ENCODE assay signal across 17 cellular contexts in the genomic region with DNA sequence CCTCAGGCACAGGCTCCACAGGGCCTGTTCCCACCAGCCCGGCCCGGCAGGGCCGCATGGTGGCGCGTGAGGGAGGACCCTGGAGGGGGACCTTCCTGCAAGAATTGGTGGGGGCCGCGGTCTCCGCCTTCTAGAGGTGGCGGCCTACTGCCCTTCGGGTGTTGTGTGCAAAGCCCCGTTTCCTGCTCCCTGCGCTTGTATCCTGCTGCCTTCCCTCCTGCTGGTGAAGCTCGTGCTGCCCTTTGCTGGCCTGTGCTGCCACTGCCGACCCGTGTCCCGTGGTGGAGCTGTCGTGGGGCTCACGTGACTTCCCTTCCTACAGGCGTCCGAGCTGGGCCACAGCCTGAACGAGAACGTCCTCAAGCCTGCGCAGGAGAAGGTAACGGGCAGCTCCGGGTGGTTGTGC. TPM values are rescaled to one million over a fixed set of nuclear protein-coding genes. Genes with fewer than 3 reads are reported as not detected.
DNase-seq lines count a peak whose midpoint lies in the region; ATAC-seq and FAIRE-seq lines count a peak whose summit lies in the region.
"Had no signal": no experiment of that assay in that cellular context is flagged by ENCODE, and none has a peak within 500 bp of the region (broad histone marks: within the 10 kb centered on the region; RNA-seq: fewer than 3 reads in every experiment).

No MANE protein-coding gene starts in this region.

- peaks cover 0 to 93% (median 0%) of the 10 kb centered on the region in 3 experiments for H3K36me3 ChIP-seq in naive thymus-derived CD4-positive, alpha-beta T cell (ENCODE audit: control insufficient read depth in 2 of 3, insufficient read depth in 3 of 3, low read length in 3 of 3)

- peak; percentile 51 for DNase-seq in activated CD8-positive, alpha-beta memory T cell treated with anti-CD3 and anti-CD28 coated beads, Interleukin-2, amount 10 ng/mL, durations not matched to agents 7 days and 5 days
- DNase-seq in activated CD8-positive, alpha-beta memory T cell treated with anti-CD3 and anti-CD28 coated beads, Interleukin-2, amount 50 U/mL, for 4 hours: no peak
- DNase-seq in Jurkat, Clone E6-1 (ENCODE audit: low read depth, low spot score): peak; percentile 51
- DNase-seq in activated T-helper 2 cell treated with anti-CD3 and anti-CD28 coated beads, Interferon-gamma antibody, Interleukin-2, Interleukin-4, amounts not matched to agents 10 μg/mL and 5 μg/mL and 100 μg/mL, durations not matched to agents 14 hours and 24 hours and 36 hours (ENCODE audit: low spot score): no peak
- no peak for DNase-seq in naive thymus-derived CD4-positive, alpha-beta T cell
- no peak for DNase-seq in urothelium cell line (ENCODE audit: low spot score)
- no peak for DNase-seq in putamen (ENCODE audit: low spot score)
- no peak for DNase-seq in NCI-H524 treated with DMSO at 0.1 percent for 48 hours (lab: John Stamatoyannopoulos, UW)
- DNase-seq: brain microvascular endothelial cell, foreskin melanocyte, HFFc6, mammary epithelial cell, NCI-H2081 treated with DMSO at 0.1 percent for 48 hours, nucleus accumbens, substantia nigra had no signal

- no peaks in the 10 kb centered on the region for H3K27me3 ChIP-seq in naive thymus-derived CD4-positive, alpha-beta T cell (ENCODE audit: control insufficient read depth in 2 of 2, insufficient read depth in 2 of 2, low read length in 2 of 2)
- H3K27me3 ChIP-seq: brain microvascular endothelial cell had no signal

- no peaks in the 10 kb centered on the region for H3K9me3 Mint-ChIP-seq in activated CD8-positive, alpha-beta memory T cell treated with anti-CD3 and anti-CD28 coated beads, Interleukin-2, amount 10 ng/mL, durations not matched to agents 7 days and 5 days (ENCODE audit: low read depth)
- H3K9me3 Mint-ChIP-seq in activated T-helper 2 cell treated with anti-CD3 and anti-CD28 coated beads, Interferon-gamma antibody, Interleukin-2, Interleukin-4, amounts not matched to agents 10 μg/mL and 5 μg/mL and 100 μg/mL, durations not matched to agents 14 hours and 24 hours and 36 hours: no peaks in the 10 kb centered on the region
- H3K9me3 Mint-ChIP-seq in naive thymus-derived CD4-positive, alpha-beta T cell: no peaks in the 10 kb centered on the region
- H3K9me3 Mint-ChIP-seq: HFFc6 had no signal

- POLR2A ChIA-PET in naive thymus-derived CD4-positive, alpha-beta T cell (lab: Charles Lee): interaction anchor here (1.7 kb wide), 1 partner anchor 11 kb away, joined by 5 read pairs; no protein-coding TSS in a partner anchor

- H3K9me3 ChIP-seq in naive thymus-derived CD4-positive, alpha-beta T cell (ENCODE audit: control insufficient read depth in 2 of 3, low read length in 3 of 3): no peaks in the 10 kb centered on the region

- CTCF ChIA-PET in activated CD8-positive, alpha-beta memory T cell treated with anti-CD3 and anti-CD28 coated beads, Interleukin-2, amount 10 ng/mL, durations not matched to agents 7 days and 5 days (lab: Charles Lee): interaction anchor here (2.3 kb wide), 1 partner anchor 61 kb away, joined by 10 read pairs; no protein-coding TSS in a partner anchor
- CTCF ChIA-PET in naive thymus-derived CD4-positive, alpha-beta T cell (lab: Charles Lee): interaction anchor here (0.5 to 1.4 kb wide), 3 partner anchors 10 to 62 kb away, joined by 3 read pairs; no protein-coding TSS in a partner anchor

- peaks cover 4% of the 10 kb centered on the region for H3K4me1 Mint-ChIP-seq in activated CD8-positive, alpha-beta memory T cell treated with anti-CD3 and anti-CD28 coated beads, Interleukin-2, amount 10 ng/mL, durations not matched to agents 7 days and 5 days
- peaks cover 2% of the 10 kb centered on the region for H3K4me1 Mint-ChIP-seq in activated T-helper 2 cell treated with anti-CD3 and anti-CD28 coated beads, Interferon-gamma antibody, Interleukin-2, Interleukin-4, amounts not matched to agents 10 μg/mL and 5 μg/mL and 100 μg/mL, durations not matched to agents 14 hours and 24 hours and 36 hours (ENCODE audit: low read depth)
- H3K4me1 Mint-ChIP-seq in naive thymus-derived CD4-positive, alpha-beta T cell: peaks cover 0 to 4% (median 3%) of the 10 kb centered on the region in 7 donors

- intact Hi-C loops in activated T-helper 2 cell treated with anti-CD3 and anti-CD28 coated beads, Interferon-gamma antibody, Interleukin-2, Interleukin-4, amounts not matched to agents 10 μg/mL and 5 μg/mL and 100 μg/mL, durations not matched to agents 14 hours and 24 hours and 36 hours (cut with micrococcal nuclease): no loop called here
- intact Hi-C loops in naive thymus-derived CD4-positive, alpha-beta T cell (cut with micrococcal nuclease): no loop called here

- peak; percentile 35 for ATAC-seq in activated CD8-positive, alpha-beta memory T cell treated with anti-CD3 and anti-CD28 coated beads, Interleukin-2, amount 10 ng/mL, durations not matched to agents 7 days and 5 days
- ATAC-seq in naive thymus-derived CD4-positive, alpha-beta T cell: peak; percentile 3

- FAIRE-seq in urothelium cell line (lab: Jason Lieb, UNC): no peak
- FAIRE-seq: endometrium had no signal

- H3K4me3 Mint-ChIP-seq in activated CD8-positive, alpha-beta memory T cell treated with anti-CD3 and anti-CD28 coated beads, Interleukin-2, amount 10 ng/mL, durations not matched to agents 7 days and 5 days: peak overlapping the region; percentile 65
- H3K4me3 Mint-ChIP-seq in activated T-helper 2 cell treated with anti-CD3 and anti-CD28 coated beads, Interferon-gamma antibody, Interleukin-2, Interleukin-4, amounts not matched to agents 10 μg/mL and 5 μg/mL and 100 μg/mL, durations not matched to agents 14 hours and 24 hours and 36 hours (ENCODE audit: low read depth): peak overlapping the region; percentile 66
- peak overlapping the region; percentile 36 to 83 (median 72) for H3K4me3 Mint-ChIP-seq in naive thymus-derived CD4-positive, alpha-beta T cell
- H3K4me3 Mint-ChIP-seq: HFFc6 had no signal

- H3K4me1 ChIP-seq in naive thymus-derived CD4-positive, alpha-beta T cell (ENCODE audit: control insufficient read depth in 2 of 2, insufficient read depth in 2 of 2, low read length in 2 of 2): no peaks in the 10 kb centered on the region

- H3K27me3 Mint-ChIP-seq in activated CD8-positive, alpha-beta memory T cell treated with anti-CD3 and anti-CD28 coated beads, Interleukin-2, amount 10 ng/mL, durations not matched to agents 7 days and 5 days: no peaks in the 10 kb centered on the region
- H3K27me3 Mint-ChIP-seq in activated T-helper 2 cell treated with anti-CD3 and anti-CD28 coated beads, Interferon-gamma antibody, Interleukin-2, Interleukin-4, amounts not matched to agents 10 μg/mL and 5 μg/mL and 100 μg/mL, durations not matched to agents 14 hours and 24 hours and 36 hours (ENCODE audit: low read depth): no peaks in the 10 kb centered on the region
- no peaks in the 10 kb centered on the region for H3K27me3 Mint-ChIP-seq in naive thymus-derived CD4-positive, alpha-beta T cell

- peak overlapping the region; percentile 87 for H3K4me3 ChIP-seq in Jurkat, Clone E6-1 (ENCODE audit: low read length)
- H3K4me3 ChIP-seq in naive thymus-derived CD4-positive, alpha-beta T cell (ENCODE audit: low read length): no peak overlapping the region

- H3K36me3 Mint-ChIP-seq in activated CD8-positive, alpha-beta memory T cell treated with anti-CD3 and anti-CD28 coated beads, Interleukin-2, amount 10 ng/mL, durations not matched to agents 7 days and 5 days: no peaks in the 10 kb centered on the region
- H3K36me3 Mint-ChIP-seq in activated T-helper 2 cell treated with anti-CD3 and anti-CD28 coated beads, Interferon-gamma antibody, Interleukin-2, Interleukin-4, amounts not matched to agents 10 μg/mL and 5 μg/mL and 100 μg/mL, durations not matched to agents 14 hours and 24 hours and 36 hours (ENCODE audit: low read depth): peaks cover 13% of the 10 kb centered on the region
- peaks cover 0 to 13% (median 3%) of the 10 kb centered on the region in 5 donors for H3K36me3 Mint-ChIP-seq in naive thymus-derived CD4-positive, alpha-beta T cell

- H3K27ac Mint-ChIP-seq in activated CD8-positive, alpha-beta memory T cell treated with anti-CD3 and anti-CD28 coated beads, Interleukin-2, amount 10 ng/mL, durations not matched to agents 7 days and 5 days: peak overlapping the region; percentile 70
- H3K27ac Mint-ChIP-seq in activated T-helper 2 cell treated with anti-CD3 and anti-CD28 coated beads, Interferon-gamma antibody, Interleukin-2, Interleukin-4, amounts not matched to agents 10 μg/mL and 5 μg/mL and 100 μg/mL, durations not matched to agents 14 hours and 24 hours and 36 hours: no peak overlapping the region
- H3K27ac Mint-ChIP-seq in naive thymus-derived CD4-positive, alpha-beta T cell: peak overlapping the region in 4 of 9 donors; percentile 41 to 85 (median 58)
- H3K27ac Mint-ChIP-seq: HFFc6 had no signal

- H3K27ac ChIP-seq in naive thymus-derived CD4-positive, alpha-beta T cell (ENCODE audit: low read depth, low read length): peak overlapping the region; percentile 53
- H3K27ac ChIP-seq: brain microvascular endothelial cell had no signal

RNA-seq across cellular contexts. Expression of a gene that starts 8.4 kb away (rescaled TPM):
- not detected for total RNA-seq in activated CD8-positive, alpha-beta memory T cell treated with anti-CD3 and anti-CD28 coated beads, Interleukin-2, amount 10 ng/mL, durations not matched to agents 7 days and 5 days
- not detected for polyA plus RNA-seq in Jurkat, Clone E6-1 (2012; ENCODE audit: insufficient read depth, insufficient read length)
- total RNA-seq in activated T-helper 2 cell treated with anti-CD3 and anti-CD28 coated beads, Interferon-gamma antibody, Interleukin-2, Interleukin-4, amounts not matched to agents 10 μg/mL and 5 μg/mL and 100 μg/mL, durations not matched to agents 14 hours and 24 hours and 36 hours: not detected in 2 replicates
- under 1 TPM in 1 of 5 experiments, not detected in 4; 0.08 TPM for total RNA-seq in naive thymus-derived CD4-positive, alpha-beta T cell
- polyA plus RNA-seq in naive thymus-derived CD4-positive, alpha-beta T cell: not detected
- total RNA-seq: A673, mammary epithelial cell had no signal
- polyA plus RNA-seq: mammary epithelial cell had no signal

RNA-seq across cellular contexts. Expression of a gene that starts 11.9 kb away (rescaled TPM):
- 10 to 100 TPM; 79.6 to 90.2 TPM for total RNA-seq in activated CD8-positive, alpha-beta memory T cell treated with anti-CD3 and anti-CD28 coated beads, Interleukin-2, amount 10 ng/mL, durations not matched to agents 7 days and 5 days
- polyA plus RNA-seq in Jurkat, Clone E6-1 (2012; ENCODE audit: insufficient read depth, insufficient read length): 127 TPM
- 93.8 and 94.4 TPM in 2 replicates for total RNA-seq in activated T-helper 2 cell treated with anti-CD3 and anti-CD28 coated beads, Interferon-gamma antibody, Interleukin-2, Interleukin-4, amounts not matched to agents 10 μg/mL and 5 μg/mL and 100 μg/mL, durations not matched to agents 14 hours and 24 hours and 36 hours
- total RNA-seq in naive thymus-derived CD4-positive, alpha-beta T cell: 100 to 1,000 TPM in 4 of 5 experiments, 10 to 100 TPM in 1; 90.6 to 119 (median 107) TPM
- polyA plus RNA-seq in naive thymus-derived CD4-positive, alpha-beta T cell: 10 to 100 TPM; 15.9 to 24.4 TPM

RNA-seq across cellular contexts. Expression of a gene that starts 30.3 kb away (rescaled TPM):
- total RNA-seq in activated CD8-positive, alpha-beta memory T cell treated with anti-CD3 and anti-CD28 coated beads, Interleukin-2, amount 10 ng/mL, durations not matched to agents 7 days and 5 days: not detected
- polyA plus RNA-seq in Jurkat, Clone E6-1 (2012; ENCODE audit: insufficient read depth, insufficient read length): not detected
- not detected in 2 replicates for total RNA-seq in activated T-helper 2 cell treated with anti-CD3 and anti-CD28 coated beads, Interferon-gamma antibody, Interleukin-2, Interleukin-4, amounts not matched to agents 10 μg/mL and 5 μg/mL and 100 μg/mL, durations not matched to agents 14 hours and 24 hours and 36 hours
- not detected for total RNA-seq in naive thymus-derived CD4-positive, alpha-beta T cell
- polyA plus RNA-seq in naive thymus-derived CD4-positive, alpha-beta T cell: not detected
- total RNA-seq: A673, HFFc6 had no signal
- polyA plus RNA-seq: mammary epithelial cell had no signal

RNA-seq across cellular contexts. Expression of a gene that starts 48.8 kb away (rescaled TPM):
- total RNA-seq in activated CD8-positive, alpha-beta memory T cell treated with anti-CD3 and anti-CD28 coated beads, Interleukin-2, amount 10 ng/mL, durations not matched to agents 7 days and 5 days: not detected
- not detected for polyA plus RNA-seq in Jurkat, Clone E6-1 (2012; ENCODE audit: insufficient read depth, insufficient read length)
- total RNA-seq in activated T-helper 2 cell treated with anti-CD3 and anti-CD28 coated beads, Interferon-gamma antibody, Interleukin-2, Interleukin-4, amounts not matched to agents 10 μg/mL and 5 μg/mL and 100 μg/mL, durations not matched to agents 14 hours and 24 hours and 36 hours: not detected in 2 replicates
- not detected for total RNA-seq in naive thymus-derived CD4-positive, alpha-beta T cell
- polyA plus RNA-seq in naive thymus-derived CD4-positive, alpha-beta T cell: not detected
- total RNA-seq: A673, HFFc6, mammary epithelial cell had no signal
- polyA plus RNA-seq: mammary epithelial cell had no signal

Comparison
In these comparisons a context has a peak if more than half of its experiments do, and no peak if none do; other contexts are left out.
1. DNase-seq: peak in activated CD8-positive, alpha-beta memory T cell treated with anti-CD3 and anti-CD28 coated beads, Interleukin-2, amount 10 ng/mL, durations not matched to agents 7 days and 5 days (single experiment) and Jurkat, Clone E6-1 (single experiment); none in activated CD8-positive, alpha-beta memory T cell treated with anti-CD3 and anti-CD28 coated beads, Interleukin-2, amount 50 U/mL, for 4 hours (single experiment), activated T-helper 2 cell treated with anti-CD3 and anti-CD28 coated beads, Interferon-gamma antibody, Interleukin-2, Interleukin-4, amounts not matched to agents 10 μg/mL and 5 μg/mL and 100 μg/mL, durations not matched to agents 14 hours and 24 hours and 36 hours (single experiment), naive thymus-derived CD4-positive, alpha-beta T cell (0 of 9), urothelium cell line (single experiment), putamen (single experiment) and NCI-H524 treated with DMSO at 0.1 percent for 48 hours (single experiment).
2. Peak in every context shown above with its lines, with median percentiles within 50 percentile points of each other: H3K4me3 Mint-ChIP-seq.